ENCODE assay signal across 21 cellular contexts in genomic region chr7:108291135-108291508, GRCh38.
"Had no signal": no experiment of that assay in that cellular context is flagged by ENCODE, and none has a peak within 500 bp of the region (broad histone marks: within the 10 kb centered on the region; RNA-seq: fewer than 3 reads in every experiment).

No MANE protein-coding gene starts in this region.

- H3K4me3 Mint-ChIP-seq: activated naive CD8-positive, alpha-beta T cell; dendritic cell treated with granulocyte-macrophage colony-stimulating factor and Interleukin-4, amounts not matched to agents 40 ng/mL and 50 ng/mL, for 4 days; effector memory CD8-positive, alpha-beta T cell; naive thymus-derived CD8-positive, alpha-beta T cell; stimulated activated naive CD8-positive, alpha-beta T cell treated with anti-CD3 and anti-CD28 coated beads, Interleukin-15, Interleukin-2, amounts not matched to agents 100 ng/mL and 50 ng/mL, for 24 hours; T-helper 2 cell treated with Interferon-gamma antibody and Interleukin-4, amounts not matched to agents 5 μg/mL and 100 μg/mL, for 36 hours had no signal

- H3K27ac Mint-ChIP-seq: dendritic cell treated with granulocyte-macrophage colony-stimulating factor and Interleukin-4, amounts not matched to agents 40 ng/mL and 50 ng/mL, for 4 days; effector memory CD8-positive, alpha-beta T cell; stimulated activated naive CD8-positive, alpha-beta T cell treated with anti-CD3 and anti-CD28 coated beads, Interleukin-15, Interleukin-2, amounts not matched to agents 100 ng/mL and 50 ng/mL, for 24 hours; T-helper 2 cell treated with Interferon-gamma antibody and Interleukin-4, amounts not matched to agents 5 μg/mL and 100 μg/mL, for 36 hours had no signal

- H3K27me3 ChIP-seq: breast epithelium, gastroesophageal sphincter, upper lobe of right lung had no signal

- H3K4me1 ChIP-seq: breast epithelium, gastroesophageal sphincter, prostate gland, upper lobe of right lung had no signal

- H3K27ac ChIP-seq: breast epithelium, epithelial cell of prostate, gastroesophageal sphincter, prostate gland, upper lobe of right lung had no signal

- H3K9me3 Mint-ChIP-seq: dendritic cell treated with granulocyte-macrophage colony-stimulating factor and Interleukin-4, amounts not matched to agents 40 ng/mL and 50 ng/mL, for 4 days; stimulated activated naive CD8-positive, alpha-beta T cell treated with anti-CD3 and anti-CD28 coated beads, Interleukin-15, Interleukin-2, amounts not matched to agents 100 ng/mL and 50 ng/mL, for 24 hours; T-helper 2 cell treated with Interferon-gamma antibody and Interleukin-4, amounts not matched to agents 5 μg/mL and 100 μg/mL, for 36 hours had no signal

- H3K36me3 ChIP-seq: breast epithelium, gastroesophageal sphincter, prostate gland, upper lobe of right lung had no signal

- ATAC-seq: activated CD4-positive, CD25-positive, alpha-beta regulatory T cell treated with anti-CD3 and anti-CD28 coated beads, Interleukin-2, amount 50 U/mL, for 24 hours; effector memory CD8-positive, alpha-beta T cell; gastroesophageal sphincter; naive thymus-derived CD8-positive, alpha-beta T cell; upper lobe of right lung had no signal

- H3K9me3 ChIP-seq: breast epithelium, gastroesophageal sphincter, prostate gland, upper lobe of right lung had no signal

- H3K4me3 ChIP-seq: breast epithelium, gastroesophageal sphincter, prostate gland, skin epidermis, upper lobe of right lung had no signal

- H3K27me3 Mint-ChIP-seq: activated naive CD8-positive, alpha-beta T cell; dendritic cell treated with granulocyte-macrophage colony-stimulating factor and Interleukin-4, amounts not matched to agents 40 ng/mL and 50 ng/mL, for 4 days had no signal

- DNase-seq: activated CD4-positive, alpha-beta T cell treated with anti-CD3 and anti-CD28 coated beads, Interleukin-2, amount 50 U/mL, for 1 hour; activated CD8-positive, alpha-beta memory T cell treated with anti-CD3 and anti-CD28 coated beads for 24 hours; activated gamma-delta T cell treated with Interleukin-2 at 50 U/mL for 16 hours; anterior cingulate cortex; cerebellar nuclear complex; effector memory CD8-positive, alpha-beta T cell; mesenchymal stem cell; naive thymus-derived CD8-positive, alpha-beta T cell; occipital lobe; right cardiac atrium; upper lobe of right lung had no signal
